ENCODE assay signal across 27 cellular contexts in genomic region chr4:96003941-96004340, GRCh38.
DNase-seq lines count a peak whose midpoint lies in the region; ATAC-seq and TF ChIP-seq lines count a peak whose summit lies in the region.
"Had no signal": no experiment of that assay in that cellular context is flagged by ENCODE, and none has a peak within 500 bp of the region (broad histone marks: within the 10 kb centered on the region; RNA-seq: fewer than 3 reads in every experiment).

No MANE protein-coding gene starts in this region.

- 84% methylated on average over 3 of the region's 3 CpGs for WGBS in hepatocyte (ENCODE audit: low lambda C conversion rate, missing lambda C conversion rate)

- H3K4me1 ChIP-seq in ACC112 (ENCODE audit: control insufficient read depth, insufficient read depth, low read length, unreplicated experiment) = no peaks in the 10 kb centered on the region
- H3K4me1 ChIP-seq in hepatocyte (ENCODE audit: insufficient read depth) = no peaks in the 10 kb centered on the region
- peaks cover 6% of the 10 kb centered on the region for H3K4me1 ChIP-seq in neuron (ENCODE audit: insufficient read depth, low read length)
- H3K4me1 ChIP-seq in tibial artery = no peaks in the 10 kb centered on the region

- ATAC-seq in HG03571 (IDR thresholded peaks at IDR 0.05; ENCODE audit: unreplicated experiment) (no peak), HG02763 (IDR thresholded peaks at IDR 0.05; ENCODE audit: unreplicated experiment) (no peak), GM18511 (IDR thresholded peaks at IDR 0.05; ENCODE audit: unreplicated experiment) (no peak)
- ATAC-seq: left lobe of liver; SK-N-SH treated with all-trans-retinoic acid at 6 μM for 48 hours; stimulated activated effector memory CD8-positive, alpha-beta T cell treated with anti-CD3 and anti-CD28 coated beads, Interleukin-12 subunit alpha, Interleukin-12 subunit beta, amount 100 ng/mL, for 72 hours; T-helper 17 cell had no signal

- H3K9me3 ChIP-seq in hepatocyte (ENCODE audit: low read depth) (no peaks in the 10 kb centered on the region), neuron (ENCODE audit: low read length) (no peaks in the 10 kb centered on the region), tibial artery (no peaks in the 10 kb centered on the region)

- intact Hi-C loops in tibial artery (cut with DNase I; ENCODE audit: low total_unique reads) = no loop called here

- H2AFZ ChIP-seq in ACC112 (ENCODE audit: low read length, unreplicated experiment) (peak overlapping the region; percentile 25), hepatocyte (peak overlapping the region; percentile 9), neuron (ENCODE audit: low read depth, low read length) (peak overlapping the region; percentile 83)
- H2AFZ ChIP-seq: GM23248 had no signal

- no peak overlapping the region for H3K4me2 ChIP-seq in hepatocyte

- TF ChIP-seq CTCF in hepatocyte (IDR thresholded peaks at IDR 0.05; ENCODE audit: poor library complexity) (no peak), tibial artery (IDR thresholded peaks at IDR 0.05) (no peak)

- H3K27me3 ChIP-seq in ACC112 (ENCODE audit: insufficient read depth, low read length) = no peaks in the 10 kb centered on the region
- no peaks in the 10 kb centered on the region for H3K27me3 ChIP-seq in hepatocyte
- H3K27me3 ChIP-seq in neuron (ENCODE audit: insufficient read depth, low read length) = no peaks in the 10 kb centered on the region
- no peaks in the 10 kb centered on the region for H3K27me3 ChIP-seq in tibial artery

- no peaks in the 10 kb centered on the region for H3K9me2 ChIP-seq in hepatocyte (replicated peaks; ENCODE audit: insufficient read depth)

- DNase-seq in brain pericyte (ENCODE audit: low read depth, low spot score) = peak; percentile 27
- DNase-seq in hepatocyte (ENCODE audit: low spot score) = no peak
- DNase-seq in tibial artery = no peak
- DNase-seq: activated CD4-positive, alpha-beta T cell treated with anti-CD3 and anti-CD28 coated beads, Interleukin-2, amount 50 U/mL, for 48 hours; activated CD4-positive, CD25-positive, alpha-beta regulatory T cell treated with anti-CD3 and anti-CD28 coated beads, Interleukin-2, amount 50 U/mL, for 72 hours; activated CD8-positive, alpha-beta memory T cell treated with anti-CD3 and anti-CD28 coated beads, Interleukin-2, amount 50 U/mL, for 4 hours; activated naive CD4-positive, alpha-beta T cell treated with Interleukin-2 at 50 U/mL for 16 hours; CD4-positive, alpha-beta T cell; GM23248; immature natural killer cell; KG1; NCI-H1092 treated with DMSO at 0.1 percent for 48 hours; NCI-H187; NCI-H446 treated with DMSO at 0.1 percent for 48 hours; OCI-M1; stimulated activated CD4-positive, alpha-beta T cell treated with anti-CD3 and anti-CD28 coated beads, Interleukin-15, amount 100 ng/mL, for 24 hours; T-helper 17 cell had no signal

- no peaks in the 10 kb centered on the region for H3K36me3 ChIP-seq in ACC112 (ENCODE audit: insufficient read depth, low read length)
- no peaks in the 10 kb centered on the region for H3K36me3 ChIP-seq in hepatocyte (replicated peaks; ENCODE audit: insufficient read depth, low read depth)
- no peaks in the 10 kb centered on the region for H3K36me3 ChIP-seq in neuron (ENCODE audit: insufficient read depth, low read length)
- no peaks in the 10 kb centered on the region for H3K36me3 ChIP-seq in tibial artery

- H3K27ac ChIP-seq in ACC112 (ENCODE audit: low read depth, low read length) = no peak overlapping the region
- no peak overlapping the region for H3K27ac ChIP-seq in hepatocyte
- no peak overlapping the region for H3K27ac ChIP-seq in tibial artery
- H3K27ac ChIP-seq: 22Rv1, GM23248, HL-60 had no signal

- H3K79me2 ChIP-seq in ACC112 (ENCODE audit: control insufficient read depth, insufficient read depth, low read length, unreplicated experiment) = no peaks in the 10 kb centered on the region
- H3K79me2 ChIP-seq in hepatocyte = no peaks in the 10 kb centered on the region

- no peaks in the 10 kb centered on the region for H4K20me1 ChIP-seq in hepatocyte (ENCODE audit: insufficient read depth, poor library complexity, severe bottlenecking)

- H3K4me3 ChIP-seq in ACC112 (ENCODE audit: low read depth, low read length) = no peak overlapping the region
- H3K4me3 ChIP-seq in hepatocyte = no peak overlapping the region
- H3K4me3 ChIP-seq in neuron (ENCODE audit: low read length) = no peak overlapping the region
- H3K4me3 ChIP-seq in tibial artery = no peak overlapping the region
- H3K4me3 ChIP-seq: GM23248 had no signal

Comparison
In these comparisons a context has a peak if more than half of its experiments do, and no peak if none do; other contexts are left out.
1. H2AFZ ChIP-seq: peak in every context shown above with its lines; median percentile 83 in neuron; 25 in ACC112; 9 in hepatocyte.